8 cellular contexts compared by ENCODE assay signal in the genomic region with DNA sequence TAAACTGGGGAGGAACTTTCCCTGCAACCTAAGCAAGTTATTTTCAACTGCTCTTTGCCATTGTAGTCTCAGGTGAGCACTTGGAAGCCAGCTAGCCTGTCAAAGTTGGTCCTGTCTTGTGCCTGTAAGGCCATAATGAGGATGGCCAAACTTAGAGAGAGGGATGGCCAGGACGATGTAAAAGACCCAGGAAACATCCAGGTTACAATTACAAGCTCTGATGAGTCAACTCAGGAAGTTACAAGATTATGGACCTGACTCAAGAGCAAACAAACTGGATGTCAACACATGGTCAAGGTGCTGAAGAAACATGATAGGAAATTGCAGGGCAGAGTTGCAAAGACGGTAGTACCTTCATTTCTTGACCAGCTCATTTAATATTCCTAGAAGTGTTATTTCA. TPM values are rescaled to one million over a fixed set of nuclear protein-coding genes. Genes with fewer than 3 reads are reported as not detected.
A peak's percentile ranks its signal among the peaks of the same experiment; 100 is the strongest.
DNase-seq lines count a peak whose midpoint lies in the region; ATAC-seq and TF ChIP-seq lines count a peak whose summit lies in the region.

No MANE protein-coding gene starts in this region.

- H2AFZ ChIP-seq in IMR-90 (replicated peaks; ENCODE audit: low read length, poor library complexity) = no peak overlapping the region

- intact Hi-C loops in IMR-90 (cut with micrococcal nuclease) = loop anchor here (10.0 kb wide), 1 partner anchor 653 kb away; a partner anchor contains a TSS
- intact Hi-C loops in MCF 10A (cut with micrococcal nuclease) = loop anchor here (2.0 kb wide), 1 partner anchor 51 kb away; a partner anchor contains a TSS

- peaks cover 56% of the 10 kb centered on the region for H4K20me1 ChIP-seq in IMR-90 (ENCODE audit: insufficient read depth, low read length)

- in situ Hi-C loops in IMR-90 (cut with MboI; ENCODE audit: low sequenced_read_pairs) = no loop called here

- TF ChIP-seq CTCF in IMR-90 (conservative IDR thresholded peaks at IDR 0.05; ENCODE audit: low read depth, low read length) (no peak), MCF 10A (IDR thresholded peaks at IDR 0.05; ENCODE audit: unreplicated experiment) (no peak)

- peak overlapping the region; percentile 15 for H3K14ac ChIP-seq in IMR-90 (replicated peaks; ENCODE audit: low read depth, low read length)

- H3K79me1 ChIP-seq in IMR-90 (ENCODE audit: low read depth in 1 of 2, low read length in 2 of 2) = peaks cover 9 to 61% of the 10 kb centered on the region in 2 experiments; a peak in 2 of 4 replicates

- peaks cover 1% of the 10 kb centered on the region; the same call in 1 of the 2 replicates for H3K36me3 ChIP-seq in IMR-90 (ENCODE audit: control insufficient read depth, insufficient read depth, low read length)

- peaks cover 15% of the 10 kb centered on the region for H3K36me3 Mint-ChIP-seq in MCF 10A (ENCODE audit: insufficient read depth, unreplicated experiment)
- peaks cover 0 to 22% (median 0%) of the 10 kb centered on the region in 3 donors for H3K36me3 Mint-ChIP-seq in naive thymus-derived CD8-positive, alpha-beta T cell

- H2AK9ac ChIP-seq in IMR-90 (replicated peaks; ENCODE audit: low read depth, low read length, poor library complexity) = no peak overlapping the region

- H2AK5ac ChIP-seq in IMR-90 (ENCODE audit: low read depth, low read length) = 0 out of 2 replicates have a peak overlapping the region, but pooled peaks have one; percentile 20

- H3K4me3 Mint-ChIP-seq in MCF 10A (ENCODE audit: unreplicated experiment) = peak overlapping the region; percentile 88
- H3K4me3 Mint-ChIP-seq in naive thymus-derived CD8-positive, alpha-beta T cell = peak overlapping the region; percentile 85 to 95 (median 90)

- no peaks in the 10 kb centered on the region for H3K27me3 ChIP-seq in IMR-90 (ENCODE audit: control insufficient read depth, insufficient read depth, low read length)

- H4K91ac ChIP-seq in IMR-90 (ENCODE audit: insufficient read depth, low read depth, low read length) = no peak overlapping the region

- no peaks in the 10 kb centered on the region for H3K9me3 Mint-ChIP-seq in MCF 10A (ENCODE audit: unreplicated experiment)
- no peaks in the 10 kb centered on the region for H3K9me3 Mint-ChIP-seq in naive thymus-derived CD8-positive, alpha-beta T cell

- H3K9me1 ChIP-seq in IMR-90 (ENCODE audit: insufficient read depth, low read length) = peaks cover 18% of the 10 kb centered on the region

- H3K27me3 Mint-ChIP-seq in MCF 10A (ENCODE audit: insufficient read depth, unreplicated experiment) = no peaks in the 10 kb centered on the region
- H3K27me3 Mint-ChIP-seq in naive thymus-derived CD8-positive, alpha-beta T cell = no peaks in the 10 kb centered on the region

- H3K27ac ChIP-seq in IMR-90 (ENCODE audit: insufficient read depth, low read length) = peak overlapping the region; percentile 34; the same call in 1 of the 2 replicates

- H4K5ac ChIP-seq in IMR-90 (ENCODE audit: low read depth, low read length) = no peak overlapping the region

- H3K4me1 ChIP-seq in IMR-90 (ENCODE audit: control insufficient read depth, insufficient read depth, low read length) = peaks cover 4% of the 10 kb centered on the region; the same call in 1 of the 2 replicates

- CTCF ChIA-PET in IMR-90 (lab: Yijun Ruan, JAX) = interaction anchor here (0.7 to 1.2 kb wide), 2 partner anchors 17 to 18 kb away, joined by 3 to 4 read pairs; no protein-coding TSS in a partner anchor
- CTCF ChIA-PET in MCF 10A (lab: Yijun Ruan, JAX) = interaction anchor here (0.6 to 3.0 kb wide), 6 partner anchors 9 to 463 kb away, joined by 3 to 14 read pairs (median 4); a partner anchor contains a TSS

- H3K9me3 ChIP-seq in IMR-90 (ENCODE audit: control insufficient read depth, insufficient read depth, low read length) = no peaks in the 10 kb centered on the region

- peak overlapping the region; percentile 68 for H3K23ac ChIP-seq in IMR-90 (ENCODE audit: low read depth, low read length)

- no peak overlapping the region for H2BK20ac ChIP-seq in IMR-90 (ENCODE audit: low read depth, low read length)

- H3K4me2 ChIP-seq in IMR-90 (ENCODE audit: low read depth, low read length) = peak overlapping the region; percentile 92

- no peak overlapping the region for H2BK15ac ChIP-seq in IMR-90 (ENCODE audit: low read depth, low read length)

- H3K4me3 ChIP-seq in IMR-90 (ENCODE audit: insufficient read depth, low read depth, low read length) = peak overlapping the region; percentile 69

- H2BK5ac ChIP-seq in IMR-90 (ENCODE audit: low read depth, low read length, poor library complexity, severe bottlenecking) = peak overlapping the region; percentile 42

- no peak overlapping the region for H4K8ac ChIP-seq in IMR-90 (ENCODE audit: low read depth in 2 of 2, low read length in 2 of 2)

- POLR2A ChIA-PET in IMR-90 (lab: Charles Lee; ENCODE audit: unreplicated experiment) = no interaction called here
- POLR2A ChIA-PET in MCF 10A (lab: Yijun Ruan, JAX) = interaction anchor here (0.5 to 5.1 kb wide), 19 partner anchors 11 to 1508 kb away, joined by 3 to 118 read pairs (median 5); a partner anchor contains a TSS
- POLR2A ChIA-PET in naive thymus-derived CD8-positive, alpha-beta T cell (lab: Charles Lee) = interaction anchor here (0.6 to 3.8 kb wide), 8 partner anchors 26 to 59 kb away, joined by 3 to 60 read pairs (median 6); a partner anchor contains a TSS

- peak overlapping the region; percentile 34; the same call in 1 of the 2 replicates for H3K9ac ChIP-seq in IMR-90 (ENCODE audit: low read depth, low read length)

- TF ChIP-seq POLR2A in IMR-90 (IDR thresholded peaks at IDR 0.05; ENCODE audit: low read depth, low read length) = no peak

- H3K18ac ChIP-seq in IMR-90 (ENCODE audit: low read depth, low read length) = no peak overlapping the region

- no peak overlapping the region for H3K56ac ChIP-seq in IMR-90 (ENCODE audit: extremely low read depth, insufficient read depth, low read length)

- H2BK120ac ChIP-seq in IMR-90 (ENCODE audit: low read depth, low read length) = no peak overlapping the region

- H3K4ac ChIP-seq in IMR-90 (ENCODE audit: low read depth, low read length) = peak overlapping the region; percentile 38; the same call in 1 of the 2 replicates

- 13% methylated on average over 1 of the region's 2 CpGs; no CpG with 5 or more reads in 1 of the 2 experiments for WGBS in IMR-90 (ENCODE audit: extremely low coverage in 2 of 2, insufficient read length in 1 of 2), 2 experiments

- no peak for TF ChIP-seq RAD21 in IMR-90 (IDR thresholded peaks at IDR 0.05; ENCODE audit: low read length)

- dilution Hi-C loops in IMR-90 (cut with HindIII; ENCODE audit: low sequenced_read_pairs, unreplicated experiment) = no loop called here

- H3K27ac Mint-ChIP-seq in MCF 10A (ENCODE audit: low read depth, unreplicated experiment) = peak overlapping the region; percentile 87
- H3K27ac Mint-ChIP-seq in naive thymus-derived CD8-positive, alpha-beta T cell = peak overlapping the region in 8 of 10 donors; percentile 70 to 95 (median 92)

- no TSS peak for BruUV-seq in IMR-90 (replicated peaks; lab: Mats Ljungman, UMichigan)
- BruUV-seq in MCF 10A (replicated peaks; lab: Mats Ljungman, UMichigan) = TSS peak; percentile 45

- DNase-seq in CD1c-positive myeloid dendritic cell (ENCODE audit: extremely low spot score) (peak; percentile 38), IMR-90 (peak; percentile 73), MCF 10A (ENCODE audit: unreplicated experiment) (peak; percentile 84), NCI-H446 treated with DMSO at 0.1 percent for 48 hours (lab: John Stamatoyannopoulos, UW) (no peak)
- no peak for DNase-seq in naive thymus-derived CD8-positive, alpha-beta T cell
- DNase-seq in activated CD4-positive, alpha-beta T cell treated with anti-CD3 and anti-CD28 coated beads for 1 hour = no peak

- peaks cover 25% of the 10 kb centered on the region for H3K4me1 Mint-ChIP-seq in MCF 10A (ENCODE audit: insufficient read depth, unreplicated experiment)
- H3K4me1 Mint-ChIP-seq in naive thymus-derived CD8-positive, alpha-beta T cell = peaks cover 31 to 71% (median 66%) of the 10 kb centered on the region in 4 donors

- ATAC-seq in IMR-90 (ENCODE audit: low read depth) (no peak), GM18861 (IDR thresholded peaks at IDR 0.05; ENCODE audit: unreplicated experiment) (no peak), GM19452 (IDR thresholded peaks at IDR 0.05; ENCODE audit: unreplicated experiment) (no peak)
- ATAC-seq in naive thymus-derived CD8-positive, alpha-beta T cell = no peak

RNA-seq across cellular contexts. Expression of a gene that starts 1.6 kb away (rescaled TPM):
- total RNA-seq in IMR-90 (2012; rRNA removed) (12.4 and 21.4 TPM in 2 replicates), MCF 10A (2022) (62.5 and 66.4 TPM in 2 replicates)
- polyA plus RNA-seq in IMR-90 (2012; rRNA removed) = 24.9 and 29.5 TPM in 2 replicates
- polyA plus RNA-seq in IMR-90 (2012; cell fraction: cytosol; rRNA removed) = 11.2 and 16.9 TPM in 2 replicates
- polyA plus RNA-seq in IMR-90 (2012; cell fraction: nucleus; rRNA removed; ENCODE audit: low replicate concordance) = 63.4 and 70.2 TPM in 2 replicates
- 10 to 100 TPM; 64.6 to 73.3 TPM for total RNA-seq in naive thymus-derived CD8-positive, alpha-beta T cell
- polyA plus RNA-seq in naive thymus-derived CD8-positive, alpha-beta T cell = 10 to 100 TPM; 17.2 to 29.3 (median 22.6) TPM

RNA-seq across cellular contexts. Expression of a gene that starts 6.6 kb away (rescaled TPM):
- total RNA-seq in IMR-90 (2012; rRNA removed) (32.5 and 35.8 TPM in 2 replicates), MCF 10A (2022) (84.9 and 86.9 TPM in 2 replicates)
- 28.2 and 30.2 TPM in 2 replicates for polyA plus RNA-seq in IMR-90 (2012; rRNA removed)
- polyA plus RNA-seq in IMR-90 (2012; cell fraction: cytosol; rRNA removed) = 16.3 and 22.1 TPM in 2 replicates
- polyA plus RNA-seq in IMR-90 (2012; cell fraction: nucleus; rRNA removed; ENCODE audit: low replicate concordance) = 36.9 and 86.4 TPM in 2 replicates
- 10 to 100 TPM; 50.5 to 52.6 TPM for total RNA-seq in naive thymus-derived CD8-positive, alpha-beta T cell
- polyA plus RNA-seq in naive thymus-derived CD8-positive, alpha-beta T cell = 1 to 10 TPM; 6.7 to 8.2 (median 7.8) TPM

RNA-seq across cellular contexts. Expression of a gene that starts 25.6 kb away (rescaled TPM):
- total RNA-seq in IMR-90 (2012; rRNA removed) = 78.0 and 139 TPM in 2 replicates
- polyA plus RNA-seq in IMR-90 (2012; rRNA removed) = 31.9 and 38.7 TPM in 2 replicates
- 23.3 and 33.4 TPM in 2 replicates for polyA plus RNA-seq in IMR-90 (2012; cell fraction: cytosol; rRNA removed)
- 3.9 and 15.0 TPM in 2 replicates for polyA plus RNA-seq in IMR-90 (2012; cell fraction: nucleus; rRNA removed; ENCODE audit: low replicate concordance)
- 60.4 and 71.5 TPM in 2 replicates for total RNA-seq in MCF 10A (2022)
- 10 to 100 TPM; 56.1 to 60.9 TPM for total RNA-seq in naive thymus-derived CD8-positive, alpha-beta T cell
- 10 to 100 TPM; 67.2 to 79.3 (median 75.9) TPM for polyA plus RNA-seq in naive thymus-derived CD8-positive, alpha-beta T cell

RNA-seq across cellular contexts. Expression of a gene that starts 48.5 kb away (rescaled TPM):
- total RNA-seq in IMR-90 (2012; rRNA removed) (25.6 and 27.8 TPM in 2 replicates), MCF 10A (2022) (51.9 and 66.8 TPM in 2 replicates)
- polyA plus RNA-seq in IMR-90 (2012; rRNA removed) = 50.0 and 57.3 TPM in 2 replicates
- 42.6 and 49.1 TPM in 2 replicates for polyA plus RNA-seq in IMR-90 (2012; cell fraction: cytosol; rRNA removed)
- polyA plus RNA-seq in IMR-90 (2012; cell fraction: nucleus; rRNA removed; ENCODE audit: low replicate concordance) = 32.0 and 72.8 TPM in 2 replicates
- 1,000 to 10,000 TPM; 1,061 to 1,073 TPM for total RNA-seq in naive thymus-derived CD8-positive, alpha-beta T cell
- polyA plus RNA-seq in naive thymus-derived CD8-positive, alpha-beta T cell = 100 to 1,000 TPM; 491 to 802 (median 518) TPM

RNA-seq across cellular contexts. Expression of a gene that starts 50.9 kb away (rescaled TPM):
- total RNA-seq in IMR-90 (2012; rRNA removed) = 13.8 and 14.2 TPM in 2 replicates
- 25.4 and 30.0 TPM in 2 replicates for polyA plus RNA-seq in IMR-90 (2012; rRNA removed)
- 16.5 and 23.9 TPM in 2 replicates for polyA plus RNA-seq in IMR-90 (2012; cell fraction: cytosol; rRNA removed)
- 8.7 and 26.5 TPM in 2 replicates for polyA plus RNA-seq in IMR-90 (2012; cell fraction: nucleus; rRNA removed; ENCODE audit: low replicate concordance)
- 40.6 and 42.1 TPM in 2 replicates for total RNA-seq in MCF 10A (2022)
- total RNA-seq in naive thymus-derived CD8-positive, alpha-beta T cell = 10 to 100 TPM; 33.2 to 36.7 TPM
- polyA plus RNA-seq in naive thymus-derived CD8-positive, alpha-beta T cell = 10 to 100 TPM in 2 of 3 donors, 1 to 10 TPM in 1; 4.3 to 11.6 (median 11.2) TPM

Comparison
In these comparisons a context has a peak if more than half of its experiments do, and no peak if none do; other contexts are left out.
1. DNase-seq: peak in CD1c-positive myeloid dendritic cell (single experiment), IMR-90 (single experiment) and MCF 10A (single experiment); none in naive thymus-derived CD8-positive, alpha-beta T cell (0 of 10), NCI-H446 treated with DMSO at 0.1 percent for 48 hours (single experiment) and activated CD4-positive, alpha-beta T cell treated with anti-CD3 and anti-CD28 coated beads for 1 hour (single experiment).